Comparison of ENCODE assay signal across 8 cellular contexts in genomic region chr5:124162782-124163532, GRCh38.
DNase-seq lines count a peak whose midpoint lies in the region; ATAC-seq lines count a peak whose summit lies in the region.

No MANE protein-coding gene starts in this region.

- ATAC-seq in stimulated activated memory B cell treated with anti-CD40 and anti-IgM and Interleukin-4, amounts not matched to agents 10 μg/mL and 1 μg/mL and 100 μg/mL, for 72 hours, result peak; percentile 82
- ATAC-seq in HG03571 (IDR thresholded peaks at IDR 0.05; ENCODE audit: unreplicated experiment), result no peak

- H3K4me1 Mint-ChIP-seq in stimulated activated memory B cell treated with anti-CD40 and anti-IgM and Interleukin-4, amounts not matched to agents 10 μg/mL and 1 μg/mL and 100 μg/mL, for 72 hours, result peaks cover 26% of the 10 kb centered on the region

- peaks cover under 1% of the 10 kb centered on the region for H3K9me3 Mint-ChIP-seq in stimulated activated memory B cell treated with anti-CD40 and anti-IgM and Interleukin-4, amounts not matched to agents 10 μg/mL and 1 μg/mL and 100 μg/mL, for 72 hours

- peaks cover 1% of the 10 kb centered on the region for H3K36me3 Mint-ChIP-seq in stimulated activated memory B cell treated with anti-CD40 and anti-IgM and Interleukin-4, amounts not matched to agents 10 μg/mL and 1 μg/mL and 100 μg/mL, for 72 hours

- H3K27me3 Mint-ChIP-seq in stimulated activated memory B cell treated with anti-CD40 and anti-IgM and Interleukin-4, amounts not matched to agents 10 μg/mL and 1 μg/mL and 100 μg/mL, for 72 hours, result no peaks in the 10 kb centered on the region

- DNase-seq in NCI-H1417 (lab: John Stamatoyannopoulos, UW), result peak; percentile 4 to 76 (median 53)
- DNase-seq in NCI-H1417 treated with DMSO at 0.1 percent for 48 hours (lab: John Stamatoyannopoulos, UW), result no peak
- DNase-seq in SHP77 (lab: John Stamatoyannopoulos, UW), result peak; percentile 70 to 79
- DNase-seq in glomerular visceral epithelial cell (ENCODE audit: extremely low spot score), result peak; percentile 17
- no peak for DNase-seq in hepatic stellate cell (ENCODE audit: low spot score)
- no peak for DNase-seq in stimulated activated CD4-positive, alpha-beta T cell treated with anti-CD3 and anti-CD28 coated beads, Interleukin-4, amount 100 ng/mL, for 24 hours

- H3K27ac Mint-ChIP-seq in stimulated activated memory B cell treated with anti-CD40 and anti-IgM and Interleukin-4, amounts not matched to agents 10 μg/mL and 1 μg/mL and 100 μg/mL, for 72 hours, result peak overlapping the region; percentile 50

- peak overlapping the region; percentile 40 for H3K4me3 Mint-ChIP-seq in stimulated activated memory B cell treated with anti-CD40 and anti-IgM and Interleukin-4, amounts not matched to agents 10 μg/mL and 1 μg/mL and 100 μg/mL, for 72 hours

Comparison
In these comparisons a context has a peak if more than half of its experiments do, and no peak if none do; other contexts are left out.
1. DNase-seq: peak in NCI-H1417 (3 of 3), SHP77 (2 of 2) and glomerular visceral epithelial cell (single experiment); none in NCI-H1417 treated with DMSO at 0.1 percent for 48 hours (single experiment), hepatic stellate cell (single experiment) and stimulated activated CD4-positive, alpha-beta T cell treated with anti-CD3 and anti-CD28 coated beads, Interleukin-4, amount 100 ng/mL, for 24 hours (single experiment).